ENCODE assay signal across 8 cellular contexts in genomic region chr6:131519670-131520436, GRCh38. TPM values are rescaled to one million over a fixed set of nuclear protein-coding genes. Genes with fewer than 3 reads are reported as not detected.
A peak's percentile ranks its signal among the peaks of the same experiment; 100 is the strongest.
DNase-seq lines count a peak whose midpoint lies in the region; ATAC-seq and TF ChIP-seq lines count a peak whose summit lies in the region.

No MANE protein-coding gene starts in this region.

- no peak overlapping the region for H3K4me3 ChIP-seq in HL-60 (replicated peaks; ENCODE audit: insufficient read depth, low read length)
- no peak overlapping the region for H3K4me3 ChIP-seq in SJCRH30
- H3K4me3 ChIP-seq in lung = no peak overlapping the region

- TF ChIP-seq CTCF in HL-60 (IDR thresholded peaks at IDR 0.05; ENCODE audit: insufficient read depth, low read length) = peak; percentile 47
- TF ChIP-seq CTCF in brain (conservative IDR thresholded peaks at IDR 0.05) = peak; percentile 36 to 45
- peak; percentile 16 for TF ChIP-seq CTCF in lung (IDR thresholded peaks at IDR 0.05; ENCODE audit: control extremely low read depth, extremely low read depth)

- peaks cover 6% of the 10 kb centered on the region for H3K27me3 Mint-ChIP-seq in brain

- no peak overlapping the region for H3K27ac Mint-ChIP-seq in brain

- H3K36me3 ChIP-seq in SJCRH30 (no peaks in the 10 kb centered on the region), lung (ENCODE audit: control insufficient read depth in 2 of 2, insufficient read depth in 2 of 2, low read length in 2 of 2) (no peaks in the 10 kb centered on the region)

- H3K4me1 ChIP-seq in SJCRH30 (no peaks in the 10 kb centered on the region), lung (ENCODE audit: control insufficient read depth in 2 of 2, insufficient read depth in 2 of 2, low read length in 2 of 2) (no peaks in the 10 kb centered on the region)

- H3K4me3 Mint-ChIP-seq in brain = no peak overlapping the region

- H3K36me3 Mint-ChIP-seq in brain = peaks cover 12% of the 10 kb centered on the region

- no peak overlapping the region for H3K27ac ChIP-seq in HL-60 (replicated peaks)
- no peak overlapping the region for H3K27ac ChIP-seq in SJCRH30
- H3K27ac ChIP-seq in lung (ENCODE audit: low read depth in 1 of 2, low read length in 1 of 2) = no peak overlapping the region

- peak; percentile 98 for ATAC-seq in GM21515 (IDR thresholded peaks at IDR 0.05; ENCODE audit: unreplicated experiment)
- ATAC-seq in lung (ENCODE audit: insufficient read depth, low FRiP score) = no peak

- H3K27me3 ChIP-seq in HL-60 (ENCODE audit: insufficient read depth, poor library complexity, severe bottlenecking) (peaks cover 2% of the 10 kb centered on the region), SJCRH30 (no peaks in the 10 kb centered on the region), lung (ENCODE audit: control insufficient read depth, insufficient read depth) (no peaks in the 10 kb centered on the region)

- intact Hi-C loops in posterior vena cava (cut with DNase I) = no loop called here

- DNase-seq in NCI-H2196 (lab: John Stamatoyannopoulos, UW; ENCODE audit: unreplicated experiment) (peak; percentile 46), NCI-H2196 treated with DMSO at 0.1 percent for 48 hours (lab: John Stamatoyannopoulos, UW; ENCODE audit: unreplicated experiment) (no peak), HL-60 (ENCODE audit: low read depth in 1 of 2, low spot score in 1 of 2) (peak; percentile 8 to 48), SJCRH30 (peak; percentile 18 to 59), lung (ENCODE audit: low spot score) (no peak), posterior vena cava (ENCODE audit: low spot score) (no peak)

- WGBS in lung, 2 donors = 49 to 54% methylated on average over 2 of the region's 2 CpGs

- peaks cover 27 to 48% (median 44%) of the 10 kb centered on the region in 5 experiments for H3K9me3 Mint-ChIP-seq in brain

- H3K4me1 Mint-ChIP-seq in brain = no peaks in the 10 kb centered on the region

- no peaks in the 10 kb centered on the region for H3K9me3 ChIP-seq in SJCRH30 (replicated peaks)
- peaks cover 0 to 11% of the 10 kb centered on the region in 2 donors for H3K9me3 ChIP-seq in lung (ENCODE audit: control insufficient read depth in 2 of 2, insufficient read depth in 1 of 2, low read length in 1 of 2)

RNA-seq across cellular contexts. Expression of gene ARG1, which starts 53.2 kb away (rescaled TPM):
- total RNA-seq in SJCRH30 (2014; rRNA removed; shearing (Covaris generic)) = not detected in 2 replicates
- polyA plus RNA-seq in brain (ENCODE audit: insufficient read depth, low read depth, low replicate concordance) (not detected), lung (10 to 100 TPM in 1 of 2 donors, under 1 TPM in 1; 0.31 to 33.1 TPM)
- total RNA-seq in lung (1 to 10 TPM; 3.6 to 5.0 TPM), posterior vena cava (1 to 10 TPM; 1.8 TPM)

Comparison
In these comparisons a context has a peak if more than half of its experiments do, and no peak if none do; other contexts are left out.
1. DNase-seq: peak in NCI-H2196 (single experiment), HL-60 (2 of 2) and SJCRH30 (2 of 2); none in NCI-H2196 treated with DMSO at 0.1 percent for 48 hours (single experiment), lung (single experiment) and posterior vena cava (single experiment).
2. Peak in every context shown above with its lines, with median percentiles within 50 percentile points of each other: CTCF ChIP-seq.